22 cellular contexts compared by ENCODE assay signal in the genomic region with DNA sequence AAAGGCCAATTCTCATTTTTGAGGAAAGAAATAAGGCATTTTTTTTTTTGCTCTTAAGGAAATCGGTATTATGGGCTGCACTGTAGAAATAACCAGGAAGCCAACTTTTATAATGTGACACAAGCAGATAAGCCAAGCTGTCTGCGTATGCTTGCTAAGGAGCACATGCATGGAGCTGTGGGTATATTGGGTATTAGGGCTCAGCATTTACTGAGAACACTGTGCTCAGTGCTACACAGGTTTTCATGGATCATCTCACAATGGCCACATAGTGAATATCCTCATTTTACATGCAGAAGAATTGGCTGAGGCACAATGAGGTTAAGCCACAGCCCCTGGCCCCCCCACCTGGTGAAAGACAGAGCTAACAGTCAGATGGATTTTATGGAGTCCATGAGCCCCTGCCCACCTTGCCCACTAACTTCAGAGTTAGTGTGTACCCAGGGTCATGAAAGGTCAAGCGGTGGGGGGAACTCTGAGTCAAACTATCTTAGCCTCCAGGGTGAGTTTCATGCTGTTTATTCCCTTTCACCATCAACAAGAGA.
DNase-seq lines count a peak whose midpoint lies in the region; ATAC-seq, FAIRE-seq and TF ChIP-seq lines count a peak whose summit lies in the region.
"Had no signal": no experiment of that assay in that cellular context is flagged by ENCODE, and none has a peak within 500 bp of the region (broad histone marks: within the 10 kb centered on the region; RNA-seq: fewer than 3 reads in every experiment).

No MANE protein-coding gene starts in this region.

- in situ Hi-C loops in HepG2 (cut with HindIII; ENCODE audit: extremely low pct_ligation_motif_present, low pct_unique_long_range_greater_than_20kb) = no loop called here

- TF ChIP-seq POLR2A in body of pancreas (IDR thresholded peaks at IDR 0.05) (no peak), HepG2 (IDR thresholded peaks at IDR 0.05; ENCODE audit: insufficient read depth in 1 of 2, low read depth in 2 of 2, low read length in 2 of 2) (no peak)

- H3K4me3 ChIP-seq in heart right ventricle (no peak overlapping the region), right atrium auricular region (no peak overlapping the region), body of pancreas (no peak overlapping the region), HepG2 (replicated peaks in 1 of 3; ENCODE audit: insufficient read depth in 1 of 3, low read depth in 2 of 3, low read length in 3 of 3) (no peak overlapping the region)
- H3K4me3 ChIP-seq: cardiac muscle cell, testis had no signal

- H4K20me1 ChIP-seq in HepG2 (ENCODE audit: insufficient read depth, low read length) = no peaks in the 10 kb centered on the region

- H3K9ac ChIP-seq in HepG2 (ENCODE audit: insufficient read depth, low read depth, low read length) = no peak overlapping the region
- H3K9ac ChIP-seq: parathyroid adenoma had no signal

- POLR2A ChIA-PET in HepG2 (lab: Yijun Ruan, JAX) = no interaction called here

- H3K27ac ChIP-seq in heart right ventricle (no peak overlapping the region), right atrium auricular region (no peak overlapping the region), body of pancreas (no peak overlapping the region), HepG2 (ENCODE audit: extremely low read length, insufficient read depth, low read length) (no peak overlapping the region)
- H3K27ac ChIP-seq: cardiac muscle cell, parathyroid adenoma, testis had no signal

- H3K79me2 ChIP-seq in HepG2 (ENCODE audit: insufficient read depth, low read length) = no peaks in the 10 kb centered on the region
- H3K79me2 ChIP-seq: parathyroid adenoma had no signal

- no peak overlapping the region for H2AFZ ChIP-seq in HepG2 (ENCODE audit: low read length)
- H2AFZ ChIP-seq: parathyroid adenoma had no signal

- FAIRE-seq in HepG2 (lab: Jason Lieb, UNC) = no peak
- FAIRE-seq: G401.6, GM19239, RCC 7860 had no signal

- TF ChIP-seq CTCF in heart right ventricle (IDR thresholded peaks at IDR 0.05) (no peak), right atrium auricular region (IDR thresholded peaks at IDR 0.05) (no peak), body of pancreas (IDR thresholded peaks at IDR 0.05) (no peak), HepG2 (CRISPR knock-in tag; IDR thresholded peaks at IDR 0.05) (no peak)

- H3K36me3 ChIP-seq in heart right ventricle = no peaks in the 10 kb centered on the region
- no peaks in the 10 kb centered on the region for H3K36me3 ChIP-seq in right atrium auricular region
- no peaks in the 10 kb centered on the region for H3K36me3 ChIP-seq in body of pancreas (replicated peaks in 1 of 2; ENCODE audit: insufficient read depth in 1 of 2, low read depth in 2 of 2)
- no peaks in the 10 kb centered on the region for H3K36me3 ChIP-seq in HepG2 (replicated peaks in 1 of 2; ENCODE audit: control insufficient read depth in 1 of 2, insufficient read depth in 2 of 2, low read length in 2 of 2)
- H3K36me3 ChIP-seq: cardiac muscle cell had no signal

- no peaks in the 10 kb centered on the region for H3K27me3 ChIP-seq in heart right ventricle
- no peaks in the 10 kb centered on the region for H3K27me3 ChIP-seq in right atrium auricular region
- no peaks in the 10 kb centered on the region for H3K27me3 ChIP-seq in body of pancreas
- no peaks in the 10 kb centered on the region for H3K27me3 ChIP-seq in HepG2 (ENCODE audit: control insufficient read depth in 1 of 2, insufficient read depth in 2 of 2, low read length in 2 of 2)
- H3K27me3 ChIP-seq: cardiac muscle cell, testis had no signal

- TF ChIP-seq RAD21 in HepG2 (CRISPR knock-in tag; IDR thresholded peaks at IDR 0.05) = no peak

- no peaks in the 10 kb centered on the region for H3K9me3 ChIP-seq in heart right ventricle
- H3K9me3 ChIP-seq in right atrium auricular region = no peaks in the 10 kb centered on the region
- no peaks in the 10 kb centered on the region for H3K9me3 ChIP-seq in body of pancreas
- H3K9me3 ChIP-seq in HepG2 (ENCODE audit: low read length) = no peaks in the 10 kb centered on the region
- H3K9me3 ChIP-seq: testis had no signal

- DNase-seq in heart right ventricle (no peak), right atrium auricular region (ENCODE audit: low spot score) (no peak), body of pancreas (no peak), HepG2 (ENCODE audit: low spot score) (no peak), NCI-H2196 (lab: John Stamatoyannopoulos, UW; ENCODE audit: unreplicated experiment) (no peak), NK-92 (lab: John Stamatoyannopoulos, UW; ENCODE audit: unreplicated experiment) (no peak), cerebellar nuclear complex (lab: John Stamatoyannopoulos, UW) (no peak)
- DNase-seq in stimulated activated CD4-positive, alpha-beta T cell treated with anti-CD3 and anti-CD28 coated beads, Interleukin-4, amount 100 ng/mL, for 1 hour = no peak
- DNase-seq: activated B cell treated with CpG ODN at 0.5 μM for 24 hours; activated naive CD4-positive, alpha-beta T cell treated with anti-CD3 and anti-CD28 coated beads, Interleukin-2, amount 50 U/mL, for 16 hours; head of caudate nucleus; left colon; NCI-H187 treated with DMSO at 0.1 percent for 48 hours; NCI-H524 treated with DMSO at 0.1 percent for 48 hours; stimulated activated CD4-positive, alpha-beta T cell treated with anti-CD3 and anti-CD28 coated beads, Interleukin-15, amount 100 ng/mL, for 24 hours; T-cell; testis had no signal

- intact Hi-C loops in heart right ventricle (cut with DNase I) = no loop called here
- intact Hi-C loops in body of pancreas (cut with DNase I) = no loop called here
- intact Hi-C loops in HepG2 (cut with micrococcal nuclease; ENCODE audit: unreplicated experiment) = no loop called here

- WGBS in heart right ventricle, 2 donors = 81 to 84% methylated on average over 3 of the region's 3 CpGs
- WGBS in body of pancreas, 2 donors = 82 to 83% methylated on average over 3 of the region's 3 CpGs
- WGBS in HepG2 (ENCODE audit: low lambda C conversion rate) = 12% methylated on average over 3 of the region's 3 CpGs

- no peak for TF ChIP-seq EP300 in HepG2 (IDR thresholded peaks at IDR 0.05; ENCODE audit: low read depth in 2 of 2, low read length in 2 of 2)
- no peak for TF ChIP-seq EP300 in HepG2 (CRISPR knock-in tag; IDR thresholded peaks at IDR 0.05; ENCODE audit: borderline replicate concordance)

- H3K4me1 ChIP-seq in heart right ventricle (no peaks in the 10 kb centered on the region), right atrium auricular region (no peaks in the 10 kb centered on the region), body of pancreas (no peaks in the 10 kb centered on the region), HepG2 (ENCODE audit: insufficient read depth, low read length) (no peaks in the 10 kb centered on the region)
- H3K4me1 ChIP-seq: parathyroid adenoma, testis had no signal

- ATAC-seq in heart right ventricle (peak in 5 of 8 donors; percentile 13 to 56 (median 30)), body of pancreas (peak; percentile 30), HepG2 (peak; percentile 30; the same call in 1 of the 3 replicates)
- ATAC-seq: left colon had no signal

- CTCF ChIA-PET in HepG2 (lab: Yijun Ruan, JAX; ENCODE audit: low intra/inter-chr PET ratio, low total read pairs) = no interaction called here

- no TSS peak for BruUV-seq in HepG2 (replicated peaks; lab: Mats Ljungman, UMichigan)

- H3K4me2 ChIP-seq in HepG2 (ENCODE audit: low read depth, low read length) = no peak overlapping the region

TF ChIP-seq in HepG2, 621 proteins besides CTCF, POLR2A, EP300 and RAD21:
- TF ChIP-seq ZNF747 (CRISPR knock-in tag; IDR thresholded peaks at IDR 0.05; ENCODE audit: borderline replicate concordance) = no peak
- no peak for TF ChIP-seq CENPX (CRISPR knock-in tag; IDR thresholded peaks at IDR 0.05)
- TF ChIP-seq ARNTL (CRISPR knock-in tag; IDR thresholded peaks at IDR 0.05) = no peak
- TF ChIP-seq TCF7L2 (IDR thresholded peaks at IDR 0.05; ENCODE audit: low read depth, low read length) = no peak
- TF ChIP-seq ZNF296 (CRISPR knock-in tag; conservative IDR thresholded peaks at IDR 0.05) = no peak
- no peak for TF ChIP-seq ZSCAN22 (CRISPR knock-in tag; IDR thresholded peaks at IDR 0.05)
- no peak for TF ChIP-seq CREB1 (IDR thresholded peaks at IDR 0.05)
- no peak for TF ChIP-seq CREB1 (CRISPR knock-in tag; IDR thresholded peaks at IDR 0.05)
- TF ChIP-seq ISL2 (CRISPR knock-in tag; IDR thresholded peaks at IDR 0.05) = no peak
